ENCODE assay signal across 19 cellular contexts in the genomic region with DNA sequence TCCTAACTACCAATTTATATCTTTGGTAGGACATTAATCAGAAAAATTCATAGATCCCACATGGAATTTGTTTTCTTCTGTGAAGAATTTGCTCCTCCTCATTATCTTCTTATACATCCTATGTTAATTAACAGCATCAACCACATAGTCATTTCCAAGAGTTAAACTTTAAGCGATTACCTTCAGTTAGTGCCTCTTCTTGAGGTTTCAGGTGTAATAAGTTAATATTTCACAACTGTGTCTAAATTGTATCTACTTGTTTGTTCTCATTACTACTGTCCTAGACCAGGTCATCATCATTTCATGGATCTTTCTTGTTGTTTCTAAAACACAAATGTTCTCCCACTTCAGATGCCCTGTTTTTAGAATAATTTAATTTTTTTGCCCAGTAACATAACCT.
"Had no signal": no experiment of that assay in that cellular context is flagged by ENCODE, and none has a peak within 500 bp of the region (broad histone marks: within the 10 kb centered on the region; RNA-seq: fewer than 3 reads in every experiment).

No MANE protein-coding gene starts in this region.

- DNase-seq: activated CD4-positive, alpha-beta memory T cell treated with anti-CD3 and anti-CD28 coated beads for 36 hours; activated CD8-positive, alpha-beta memory T cell treated with anti-CD3 and anti-CD28 coated beads, Interleukin-2, amount 10 ng/mL, durations not matched to agents 7 days and 5 days; activated effector memory CD4-positive, alpha-beta T cell treated with Interleukin-2 at 50 U/mL for 16 hours; activated naive CD4-positive, alpha-beta T cell treated with anti-CD3 and anti-CD28 coated beads, Interleukin-2, amount 50 U/mL, for 16 hours; activated T-cell treated with anti-CD3 and anti-CD28 coated beads, Interleukin-2, amount 50 U/mL, for 24 hours; erythroblast; gastrocnemius medialis; heart right ventricle; posterior cingulate gyrus; stimulated activated CD4-positive, alpha-beta T cell treated with anti-CD3 and anti-CD28 coated beads, Interleukin-15, amount 100 ng/mL, for 24 hours; stimulated activated CD4-positive, alpha-beta T cell treated with anti-CD3 and anti-CD28 coated beads, Interleukin-4, amount 100 ng/mL, for 1 hour; stimulated activated naive B cell treated with anti-CD40 and anti-IgM and Interleukin-4, amounts not matched to agents 10 μg/mL and 1 μg/mL and 100 μg/mL, for 72 hours; uterus had no signal

- ATAC-seq: activated CD8-positive, alpha-beta memory T cell treated with anti-CD3 and anti-CD28 coated beads, Interleukin-2, amount 10 ng/mL, durations not matched to agents 7 days and 5 days; gastrocnemius medialis; heart right ventricle; natural killer cell treated with Interleukin-12 subunit alpha and Interleukin-12 subunit beta and Interleukin-15 and Interleukin-18, amount 100 ng/mL, for 72 hours; stimulated activated naive B cell treated with anti-CD40 and anti-IgM and Interleukin-4, amounts not matched to agents 10 μg/mL and 1 μg/mL and 100 μg/mL, for 72 hours had no signal

- H3K27ac ChIP-seq: gastrocnemius medialis, heart right ventricle, right atrium auricular region, skin epidermis, tibial nerve, uterus, VCaP had no signal

- FAIRE-seq: colon had no signal
